1 cellular context compared by ENCODE assay signal in the genomic region with DNA sequence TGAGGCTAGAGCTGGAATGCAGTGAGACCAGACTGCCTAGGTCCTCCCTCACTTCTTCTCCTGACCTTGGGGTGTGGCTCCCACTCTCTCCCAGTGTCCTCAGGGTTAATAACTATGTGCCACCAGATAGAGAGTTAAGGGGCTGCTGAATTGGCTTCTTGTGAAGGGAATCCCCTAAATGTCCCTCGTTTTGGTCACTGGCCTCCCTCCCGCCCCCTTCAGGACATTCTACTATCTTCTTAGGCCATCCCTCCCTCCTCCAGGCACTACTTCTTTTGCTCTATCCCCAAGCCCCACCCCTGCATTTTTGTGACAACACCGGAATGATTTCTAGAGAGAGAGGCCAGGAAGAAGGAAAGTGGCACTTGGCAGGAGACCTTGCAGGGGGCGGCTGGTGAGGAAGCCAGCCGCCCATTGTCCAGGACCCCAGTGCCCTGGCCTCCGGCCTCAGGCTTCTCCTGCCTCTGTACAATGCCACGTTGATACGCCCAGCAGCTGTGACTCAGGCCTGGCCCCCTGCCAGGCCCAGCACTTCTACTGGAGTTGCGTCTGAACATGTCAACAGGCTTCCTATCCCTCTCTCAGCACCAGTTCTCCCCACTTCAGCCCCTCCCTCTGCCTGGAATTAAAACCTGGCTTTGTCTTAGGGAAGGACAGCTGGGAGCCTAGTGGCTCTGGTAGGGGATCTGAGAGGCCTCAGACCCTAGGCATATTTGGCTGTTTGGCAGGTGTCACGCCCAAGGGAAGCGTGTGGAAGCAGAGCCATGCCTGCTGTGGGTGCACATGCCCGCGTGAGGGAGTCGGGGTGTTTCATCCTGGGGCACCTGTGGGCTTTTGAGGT.
TF ChIP-seq lines count a peak whose summit lies in the region.

No MANE protein-coding gene starts in this region.

TF ChIP-seq in PFSK-1, 5 proteins besides CTCF, POLR2A, EP300 and RAD21 (continued from another document):
- TF ChIP-seq, protein P1, sequence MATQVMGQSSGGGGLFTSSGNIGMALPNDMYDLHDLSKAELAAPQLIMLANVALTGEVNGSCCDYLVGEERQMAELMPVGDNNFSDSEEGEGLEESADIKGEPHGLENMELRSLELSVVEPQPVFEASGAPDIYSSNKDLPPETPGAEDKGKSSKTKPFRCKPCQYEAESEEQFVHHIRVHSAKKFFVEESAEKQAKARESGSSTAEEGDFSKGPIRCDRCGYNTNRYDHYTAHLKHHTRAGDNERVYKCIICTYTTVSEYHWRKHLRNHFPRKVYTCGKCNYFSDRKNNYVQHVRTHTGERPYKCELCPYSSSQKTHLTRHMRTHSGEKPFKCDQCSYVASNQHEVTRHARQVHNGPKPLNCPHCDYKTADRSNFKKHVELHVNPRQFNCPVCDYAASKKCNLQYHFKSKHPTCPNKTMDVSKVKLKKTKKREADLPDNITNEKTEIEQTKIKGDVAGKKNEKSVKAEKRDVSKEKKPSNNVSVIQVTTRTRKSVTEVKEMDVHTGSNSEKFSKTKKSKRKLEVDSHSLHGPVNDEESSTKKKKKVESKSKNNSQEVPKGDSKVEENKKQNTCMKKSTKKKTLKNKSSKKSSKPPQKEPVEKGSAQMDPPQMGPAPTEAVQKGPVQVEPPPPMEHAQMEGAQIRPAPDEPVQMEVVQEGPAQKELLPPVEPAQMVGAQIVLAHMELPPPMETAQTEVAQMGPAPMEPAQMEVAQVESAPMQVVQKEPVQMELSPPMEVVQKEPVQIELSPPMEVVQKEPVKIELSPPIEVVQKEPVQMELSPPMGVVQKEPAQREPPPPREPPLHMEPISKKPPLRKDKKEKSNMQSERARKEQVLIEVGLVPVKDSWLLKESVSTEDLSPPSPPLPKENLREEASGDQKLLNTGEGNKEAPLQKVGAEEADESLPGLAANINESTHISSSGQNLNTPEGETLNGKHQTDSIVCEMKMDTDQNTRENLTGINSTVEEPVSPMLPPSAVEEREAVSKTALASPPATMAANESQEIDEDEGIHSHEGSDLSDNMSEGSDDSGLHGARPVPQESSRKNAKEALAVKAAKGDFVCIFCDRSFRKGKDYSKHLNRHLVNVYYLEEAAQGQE (IDR thresholded peaks at IDR 0.05; ENCODE audit: insufficient read depth in 1 of 2, low read depth in 2 of 2, low read length in 2 of 2) = no peak
- TF ChIP-seq POLR2AphosphoS5 (IDR thresholded peaks at IDR 0.05; ENCODE audit: low read depth, low read length) (peak; percentile 11; the same call in 1 of the 2 replicates), FOXP2 (optimal IDR thresholded peaks at IDR 0.05; ENCODE audit: borderline replicate concordance, extremely low read depth, extremely low read length, insufficient read depth) (no peak), SIN3A (IDR thresholded peaks at IDR 0.05; ENCODE audit: borderline replicate concordance, insufficient read depth, low read length) (peak; percentile 92; the same call in 1 of the 2 replicates)
